ENCODE assay signal across 14 cellular contexts in genomic region chr12:96457191-96457930, GRCh38. TPM values are rescaled to one million over a fixed set of nuclear protein-coding genes. Genes with fewer than 3 reads are reported as not detected.
A peak's percentile ranks its signal among the peaks of the same experiment; 100 is the strongest.
DNase-seq lines count a peak whose midpoint lies in the region; ATAC-seq and TF ChIP-seq lines count a peak whose summit lies in the region.
"Had no signal": no experiment of that assay in that cellular context is flagged by ENCODE, and none has a peak within 500 bp of the region (broad histone marks: within the 10 kb centered on the region; RNA-seq: fewer than 3 reads in every experiment).

No MANE protein-coding gene starts in this region.

- CTCF ChIA-PET in HCT116 (lab: Charles Lee): interaction anchor here (1.0 kb wide), 1 partner anchor 8 kb away, joined by 4 read pairs; no protein-coding TSS in a partner anchor

- POLR2A ChIA-PET in HCT116 (lab: Charles Lee): interaction anchor here (1.1 kb wide), 1 partner anchor 9 kb away, joined by 3 read pairs; no protein-coding TSS in a partner anchor

- TF ChIP-seq RAD21 in HCT116 (IDR thresholded peaks at IDR 0.05; ENCODE audit: low read depth): no peak

- H2AFZ ChIP-seq in HCT116 (ENCODE audit: low read depth, low read length, poor library complexity, severe bottlenecking): peak overlapping the region; percentile 29

- BruUV-seq in HCT116 (replicated peaks; lab: Mats Ljungman, UMichigan): no TSS peak

- intact Hi-C loops in HCT116 (cut with micrococcal nuclease): no loop called here
- intact Hi-C loops in activated CD4-positive, alpha-beta T cell treated with anti-CD3 and anti-CD28 coated beads, Interleukin-2, amount 10 ng/mL, durations not matched to agents 24 days and 14 days (cut with micrococcal nuclease): no loop called here

- H3K79me2 ChIP-seq in HCT116 (ENCODE audit: insufficient read depth, low read length): no peaks in the 10 kb centered on the region

- H3K4me3 ChIP-seq in HCT116 (replicated peaks in 1 of 2; ENCODE audit: low read depth in 1 of 2, low read length in 2 of 2) (no peak overlapping the region), BE2C (ENCODE audit: low read depth, low read length) (no peak overlapping the region)

- peaks cover 7% of the 10 kb centered on the region for H3K9me3 Mint-ChIP-seq in activated CD4-positive, alpha-beta T cell treated with anti-CD3 and anti-CD28 coated beads, Interleukin-2, amount 10 ng/mL, durations not matched to agents 24 days and 14 days
- H3K9me3 Mint-ChIP-seq: activated T-cell treated with anti-CD3 and anti-CD28 coated beads, Interleukin-2, amount 50 U/mL, for 4 hours; naive B cell; stimulated activated effector memory CD8-positive, alpha-beta T cell treated with anti-CD3 and anti-CD28 coated beads, Interleukin-12 subunit alpha, Interleukin-12 subunit beta, amount 100 ng/mL, for 72 hours had no signal

- H3K27me3 Mint-ChIP-seq in activated CD4-positive, alpha-beta T cell treated with anti-CD3 and anti-CD28 coated beads, Interleukin-2, amount 10 ng/mL, durations not matched to agents 24 days and 14 days: peaks cover 3% of the 10 kb centered on the region
- H3K27me3 Mint-ChIP-seq: activated CD4-positive, alpha-beta T cell treated with anti-CD3 and anti-CD28 coated beads for 36 hours; naive B cell had no signal

- H3K27ac Mint-ChIP-seq in activated CD4-positive, alpha-beta T cell treated with anti-CD3 and anti-CD28 coated beads, Interleukin-2, amount 10 ng/mL, durations not matched to agents 24 days and 14 days: no peak overlapping the region
- H3K27ac Mint-ChIP-seq: activated CD4-positive, alpha-beta T cell treated with anti-CD3 and anti-CD28 coated beads for 36 hours; stimulated activated effector memory CD8-positive, alpha-beta T cell treated with anti-CD3 and anti-CD28 coated beads, Interleukin-12 subunit alpha, Interleukin-12 subunit beta, amount 100 ng/mL, for 72 hours had no signal

- H3K9me3 ChIP-seq in HCT116 (ENCODE audit: control insufficient read depth in 1 of 2, insufficient read depth in 1 of 2, low read depth in 1 of 2, low read length in 2 of 2) (no peaks in the 10 kb centered on the region), BE2C (no peaks in the 10 kb centered on the region)

- no peaks in the 10 kb centered on the region for H3K36me3 Mint-ChIP-seq in activated CD4-positive, alpha-beta T cell treated with anti-CD3 and anti-CD28 coated beads, Interleukin-2, amount 10 ng/mL, durations not matched to agents 24 days and 14 days (ENCODE audit: low read depth)
- H3K36me3 Mint-ChIP-seq: naive B cell; stimulated activated effector memory CD8-positive, alpha-beta T cell treated with anti-CD3 and anti-CD28 coated beads, Interleukin-12 subunit alpha, Interleukin-12 subunit beta, amount 100 ng/mL, for 72 hours had no signal

- peak overlapping the region; percentile 55 for H3K4me2 ChIP-seq in HCT116 (ENCODE audit: low read length)

- H3K27me3 ChIP-seq in HCT116 (ENCODE audit: insufficient read depth, low read length) (no peaks in the 10 kb centered on the region), BE2C (no peaks in the 10 kb centered on the region; the same call in 1 of the 2 replicates)

- no peak overlapping the region for H3K9ac ChIP-seq in HCT116 (ENCODE audit: low read length)

- no peak overlapping the region for H3K27ac ChIP-seq in HCT116 (ENCODE audit: low read depth, low read length)
- peak overlapping the region; percentile 68 for H3K27ac ChIP-seq in epithelial cell of prostate

- DNase-seq in DMS53 (lab: John Stamatoyannopoulos, UW) (peak; percentile 98), HCT116 (ENCODE audit: low read depth, low spot score) (peak; percentile 37), NCI-H510A (lab: John Stamatoyannopoulos, UW) (peak; percentile 77), epithelial cell of prostate (ENCODE audit: low read depth, low spot score) (no peak), BE2C (no peak), T-helper 2 cell (no peak)
- DNase-seq in activated CD4-positive, alpha-beta T cell treated with anti-CD3 and anti-CD28 coated beads, Interleukin-2, amount 10 ng/mL, durations not matched to agents 24 days and 14 days: no peak
- DNase-seq: activated CD4-positive, alpha-beta T cell treated with anti-CD3 and anti-CD28 coated beads for 36 hours; activated T-cell treated with anti-CD3 and anti-CD28 coated beads, Interleukin-2, amount 50 U/mL, for 4 hours; aorta; stimulated activated CD4-positive, alpha-beta T cell treated with anti-CD3 and anti-CD28 coated beads, Interleukin-2, amount 100 ng/mL, for 48 hours had no signal

- H3K9me2 ChIP-seq in HCT116 (ENCODE audit: insufficient read depth): no peaks in the 10 kb centered on the region

- H3K4me1 Mint-ChIP-seq in activated CD4-positive, alpha-beta T cell treated with anti-CD3 and anti-CD28 coated beads, Interleukin-2, amount 10 ng/mL, durations not matched to agents 24 days and 14 days: peaks cover 8% of the 10 kb centered on the region

- RAD21 ChIA-PET in HCT116 (lab: Charles Lee; ENCODE audit: low non-redundant PET in 1 of 2, low total read pairs in 2 of 2, uncharacterized antibody in 2 of 2, unreplicated experiment in 2 of 2): no interaction called here

- H4K20me1 ChIP-seq in HCT116 (ENCODE audit: insufficient read depth): no peaks in the 10 kb centered on the region

- ATAC-seq in HCT116 (peak; percentile 86), HG03354 (IDR thresholded peaks at IDR 0.05; ENCODE audit: poor library complexity, severe bottlenecking, unreplicated experiment) (no peak)
- ATAC-seq: activated CD4-positive, alpha-beta T cell treated with anti-CD3 and anti-CD28 coated beads for 36 hours; activated T-cell treated with anti-CD3 and anti-CD28 coated beads, Interleukin-2, amount 50 U/mL, for 4 hours; stimulated activated effector memory CD8-positive, alpha-beta T cell treated with anti-CD3 and anti-CD28 coated beads, Interleukin-12 subunit alpha, Interleukin-12 subunit beta, amount 100 ng/mL, for 72 hours had no signal

- no peak overlapping the region for H3K4me3 Mint-ChIP-seq in activated CD4-positive, alpha-beta T cell treated with anti-CD3 and anti-CD28 coated beads, Interleukin-2, amount 10 ng/mL, durations not matched to agents 24 days and 14 days
- H3K4me3 Mint-ChIP-seq: activated CD4-positive, alpha-beta T cell treated with anti-CD3 and anti-CD28 coated beads for 36 hours; activated T-cell treated with anti-CD3 and anti-CD28 coated beads, Interleukin-2, amount 50 U/mL, for 4 hours; stimulated activated effector memory CD8-positive, alpha-beta T cell treated with anti-CD3 and anti-CD28 coated beads, Interleukin-12 subunit alpha, Interleukin-12 subunit beta, amount 100 ng/mL, for 72 hours had no signal

- TF ChIP-seq CTCF in HCT116 (IDR thresholded peaks at IDR 0.05 in 2 of 3, conservative IDR thresholded peaks at IDR 0.05 in 1 of 3; ENCODE audit: borderline replicate concordance in 1 of 3, insufficient read depth in 1 of 3, low read depth in 2 of 3, low read length in 2 of 3): no peak
- no peak for TF ChIP-seq CTCF in BE2C (IDR thresholded peaks at IDR 0.05; ENCODE audit: low read depth, low read length)

- H3K4me1 ChIP-seq in HCT116 (ENCODE audit: control insufficient read depth in 1 of 2, insufficient read depth in 2 of 2, low read length in 2 of 2): peaks cover 8 to 26% of the 10 kb centered on the region in 2 experiments; a peak in 3 of 4 replicates
- no peaks in the 10 kb centered on the region for H3K4me1 ChIP-seq in BE2C

- TF ChIP-seq POLR2A in HCT116 (IDR thresholded peaks at IDR 0.05; ENCODE audit: borderline replicate concordance, extremely low read depth, insufficient read depth, insufficient read length): no peak

- H3K36me3 ChIP-seq in HCT116 (ENCODE audit: control insufficient read depth in 1 of 2, insufficient read depth in 2 of 2, low read length in 2 of 2) (no peaks in the 10 kb centered on the region), BE2C (no peaks in the 10 kb centered on the region)

TF ChIP-seq in HCT116, 20 proteins besides CTCF, POLR2A, EP300 and RAD21 (continues in another document):
- TF ChIP-seq TCF7L2 (IDR thresholded peaks at IDR 0.05; ENCODE audit: borderline replicate concordance, extremely low read depth, insufficient read depth, insufficient read length) (no peak), FOSL1 (IDR thresholded peaks at IDR 0.05; ENCODE audit: low read depth) (peak; percentile 55; the same call in 1 of the 2 replicates), YY1 (IDR thresholded peaks at IDR 0.05; ENCODE audit: extremely low read depth, insufficient replicate concordance, low read depth, low read length) (no peak), SIN3A (IDR thresholded peaks at IDR 0.05; ENCODE audit: low read depth) (no peak), SP1 (IDR thresholded peaks at IDR 0.05; ENCODE audit: low read depth) (peak; percentile 38; the same call in 1 of the 2 replicates), MAX (IDR thresholded peaks at IDR 0.05) (no peak; the same call in none of the 2 replicates), ATF3 (IDR thresholded peaks at IDR 0.05) (no peak), SRF (IDR thresholded peaks at IDR 0.05; ENCODE audit: low read depth) (no peak), CBX3 (IDR thresholded peaks at IDR 0.05; ENCODE audit: low read depth) (no peak), EZH2phosphoT487 (IDR thresholded peaks at IDR 0.05; ENCODE audit: borderline replicate concordance) (no peak), EZH2 (IDR thresholded peaks at IDR 0.05) (no peak)

RNA-seq across cellular contexts. Expression of gene CFAP54, which starts 32.0 kb away (rescaled TPM):
- 0.25 TPM for total RNA-seq in HCT116 (2021; ENCODE audit: unreplicated experiment)
- 0.03 and 0.06 TPM in 2 replicates for polyA plus RNA-seq in HCT116 (2012)
- polyA plus RNA-seq in BE2C (2012; ENCODE audit: insufficient read depth, insufficient read length, low read depth): not detected
- 0.09 TPM in 2 replicates for total RNA-seq in activated CD4-positive, alpha-beta T cell treated with anti-CD3 and anti-CD28 coated beads, Interleukin-2, amount 10 ng/mL, durations not matched to agents 24 days and 14 days

RNA-seq across cellular contexts. Expression of gene CDK17, which starts 57.1 kb away (rescaled TPM):
- 21.4 TPM for total RNA-seq in HCT116 (2021; ENCODE audit: unreplicated experiment)
- 8.4 and 10.2 TPM in 2 replicates for polyA plus RNA-seq in HCT116 (2012)
- 9.8 TPM for polyA plus RNA-seq in BE2C (2012; ENCODE audit: insufficient read depth, insufficient read length, low read depth)
- 28.0 and 30.5 TPM in 2 replicates for total RNA-seq in activated CD4-positive, alpha-beta T cell treated with anti-CD3 and anti-CD28 coated beads, Interleukin-2, amount 10 ng/mL, durations not matched to agents 24 days and 14 days

Comparison
In these comparisons a context has a peak if more than half of its experiments do, and no peak if none do; other contexts are left out.
1. DNase-seq: peak in DMS53 (single experiment), HCT116 (single experiment) and NCI-H510A (single experiment); none in epithelial cell of prostate (single experiment), BE2C (single experiment), T-helper 2 cell (0 of 5) and activated CD4-positive, alpha-beta T cell treated with anti-CD3 and anti-CD28 coated beads, Interleukin-2, amount 10 ng/mL, durations not matched to agents 24 days and 14 days (single experiment).